ENCODE assay signal across 11 cellular contexts in the genomic region with DNA sequence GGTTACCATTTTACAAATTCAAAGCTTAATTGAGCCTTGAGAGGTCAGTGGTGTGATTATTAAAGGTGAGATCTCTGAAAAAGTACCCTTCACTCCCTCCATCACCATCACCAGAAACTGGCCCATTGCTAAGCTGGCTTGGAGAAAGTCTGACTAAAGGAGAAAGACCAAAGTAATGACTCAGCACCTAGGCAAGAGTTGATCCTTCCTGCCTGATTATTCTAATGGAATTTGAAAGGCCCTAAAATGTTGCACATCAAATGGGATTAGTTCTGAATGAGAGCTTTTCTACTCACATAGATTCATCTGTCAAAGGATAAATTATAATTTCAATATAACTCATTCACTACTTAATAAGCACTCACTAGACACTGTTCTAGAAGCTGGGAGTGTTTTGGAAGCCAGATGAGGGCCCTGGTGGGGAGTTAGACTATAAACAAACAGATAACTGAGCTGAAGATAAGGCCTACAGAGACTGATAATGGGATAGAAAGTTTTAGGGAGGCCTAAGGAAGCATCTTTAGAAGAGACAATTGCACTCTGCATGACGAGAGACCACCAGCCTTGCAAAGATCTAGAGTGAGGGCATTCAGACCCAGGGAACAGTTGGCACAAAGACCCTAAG.
A peak's percentile ranks its signal among the peaks of the same experiment; 100 is the strongest.
DNase-seq lines count a peak whose midpoint lies in the region; ATAC-seq and TF ChIP-seq lines count a peak whose summit lies in the region.
"Had no signal": no experiment of that assay in that cellular context is flagged by ENCODE, and none has a peak within 500 bp of the region (broad histone marks: within the 10 kb centered on the region; RNA-seq: fewer than 3 reads in every experiment).

No MANE protein-coding gene starts in this region.

- peak; percentile 18 for DNase-seq in ELF-1 (ENCODE audit: low read depth, low spot score)
- DNase-seq in PC-3: peak; percentile 61
- DNase-seq in fibroblast of lung (ENCODE audit: low read depth in 2 of 2): peak; percentile 34 to 78
- DNase-seq in gastrocnemius medialis: no peak
- no peak for DNase-seq in activated gamma-delta T cell treated with Interleukin-2 at 50 U/mL for 16 hours
- DNase-seq: NCI-H1694 had no signal

- H3K79me2 ChIP-seq in PC-3 (ENCODE audit: low read length) (no peaks in the 10 kb centered on the region), fibroblast of lung (ENCODE audit: control insufficient read depth, insufficient read depth, low read length) (no peaks in the 10 kb centered on the region)

- ATAC-seq in PC-3 (peak; percentile 42; the same call in 1 of the 2 replicates), gastrocnemius medialis (no peak), GM19463 (IDR thresholded peaks at IDR 0.05; ENCODE audit: unreplicated experiment) (no peak), HG02840 (IDR thresholded peaks at IDR 0.05; ENCODE audit: low FRiP score, unreplicated experiment) (no peak), GM18498 (IDR thresholded peaks at IDR 0.05; ENCODE audit: unreplicated experiment) (no peak)

- BruUV-seq in PC-3 (replicated peaks; lab: Mats Ljungman, UMichigan): no TSS peak

- CTCF ChIA-PET in PC-3 (lab: Charles Lee): interaction anchor here (0.7 kb wide), 1 partner anchor 36 kb away, joined by 3 read pairs; no protein-coding TSS in a partner anchor

- TF ChIP-seq CTCF in PC-3 (conservative IDR thresholded peaks at IDR 0.05; ENCODE audit: low read depth, low read length) (no peak), fibroblast of lung (conservative IDR thresholded peaks at IDR 0.05 in 1 of 2, IDR thresholded peaks at IDR 0.05 in 1 of 2; ENCODE audit: low read depth in 1 of 2, low read length in 2 of 2) (no peak), gastrocnemius medialis (IDR thresholded peaks at IDR 0.05 in 4 of 5, conservative IDR thresholded peaks at IDR 0.05 in 1 of 5) (no peak)

- 0 out of 2 replicates have a peak overlapping the region, but pooled peaks have one; percentile 3 for H3K27ac ChIP-seq in PC-3 (ENCODE audit: low read length)
- H3K27ac ChIP-seq in fibroblast of lung (ENCODE audit: insufficient read depth, low read length): no peak overlapping the region
- peak overlapping the region; percentile 71 to 84 (median 78) for H3K27ac ChIP-seq in gastrocnemius medialis
- H3K27ac ChIP-seq: PC-9, VCaP had no signal

- H3K4me2 ChIP-seq in PC-3 (ENCODE audit: low read length): no peak overlapping the region
- H3K4me2 ChIP-seq in fibroblast of lung (ENCODE audit: extremely low read depth, insufficient read depth, low read length): no peak overlapping the region
- H3K4me2 ChIP-seq: PC-9 had no signal

- in situ Hi-C loops in gastrocnemius medialis (cut with MboI; ENCODE audit: low sequenced_read_pairs in 4 of 4): loop anchor here (25.0 kb wide), 3 partner anchors 508 to 833 kb away; no protein-coding TSS in a partner anchor

- no peaks in the 10 kb centered on the region for H4K20me1 ChIP-seq in PC-3 (ENCODE audit: low read length)
- H4K20me1 ChIP-seq in fibroblast of lung (ENCODE audit: control insufficient read depth, extremely low read depth, insufficient read depth, low read length): no peaks in the 10 kb centered on the region

- no peaks in the 10 kb centered on the region for H3K27me3 ChIP-seq in PC-3 (ENCODE audit: low read length)
- H3K27me3 ChIP-seq in fibroblast of lung (ENCODE audit: control insufficient read depth, insufficient read depth, low read length): no peaks in the 10 kb centered on the region
- H3K27me3 ChIP-seq in gastrocnemius medialis: no peaks in the 10 kb centered on the region

- peaks cover 54% of the 10 kb centered on the region for H3K4me1 ChIP-seq in PC-3 (ENCODE audit: insufficient read depth, low read length)
- H3K4me1 ChIP-seq in fibroblast of lung (ENCODE audit: control insufficient read depth, extremely low read depth, insufficient read depth, low read length): peaks cover 2% of the 10 kb centered on the region
- H3K4me1 ChIP-seq in gastrocnemius medialis: peaks cover 51 to 53% of the 10 kb centered on the region in 2 donors

- no peaks in the 10 kb centered on the region for H3K9me3 ChIP-seq in PC-3 (ENCODE audit: low read length)
- H3K9me3 ChIP-seq in fibroblast of lung (ENCODE audit: control insufficient read depth, insufficient read depth, low read depth, low read length): no peaks in the 10 kb centered on the region
- H3K9me3 ChIP-seq in gastrocnemius medialis: no peaks in the 10 kb centered on the region

- H3F3A ChIP-seq in PC-3 (ENCODE audit: low read length, unreplicated experiment): no peaks in the 10 kb centered on the region

- H2AFZ ChIP-seq in PC-3 (ENCODE audit: low read length) (no peak overlapping the region), fibroblast of lung (ENCODE audit: low read length) (no peak overlapping the region)
- H2AFZ ChIP-seq: PC-9 had no signal

- no peak for TF ChIP-seq POLR2A in gastrocnemius medialis (IDR thresholded peaks at IDR 0.05)

- intact Hi-C loops in PC-3 (cut with micrococcal nuclease) (no loop called here), gastrocnemius medialis (cut with DNase I; ENCODE audit: low total_unique reads) (loop anchor here (5.0 kb wide), 1 partner anchor 593 kb away; no protein-coding TSS in a partner anchor)

- H3K9ac ChIP-seq in PC-3 (ENCODE audit: low read length) (no peak overlapping the region), fibroblast of lung (ENCODE audit: insufficient read depth, low read length) (no peak overlapping the region)

- POLR2A ChIA-PET in PC-3 (lab: Charles Lee; ENCODE audit: unreplicated experiment): no interaction called here

- no peaks in the 10 kb centered on the region for H3K36me3 ChIP-seq in PC-3 (ENCODE audit: low read depth, low read length)
- peaks cover 1% of the 10 kb centered on the region for H3K36me3 ChIP-seq in fibroblast of lung (ENCODE audit: control insufficient read depth, insufficient read depth, low read length)
- H3K36me3 ChIP-seq in gastrocnemius medialis: no peaks in the 10 kb centered on the region

- no peak overlapping the region for H3K4me3 ChIP-seq in PC-3 (ENCODE audit: low read length)
- no peak overlapping the region for H3K4me3 ChIP-seq in fibroblast of lung (replicated peaks in 1 of 4; ENCODE audit: control extremely low read depth in 1 of 4, insufficient read depth in 1 of 4, low read depth in 3 of 4, low read length in 4 of 4)
- H3K4me3 ChIP-seq in gastrocnemius medialis: no peak overlapping the region
- H3K4me3 ChIP-seq: PC-9 had no signal

- no peaks in the 10 kb centered on the region for H3K9me2 ChIP-seq in PC-3 (replicated peaks; ENCODE audit: low read length)

Comparison
In these comparisons a context has a peak if more than half of its experiments do, and no peak if none do; other contexts are left out.
1. DNase-seq: peak in ELF-1 (single experiment), PC-3 (single experiment) and fibroblast of lung (2 of 2); none in gastrocnemius medialis (0 of 2) and activated gamma-delta T cell treated with Interleukin-2 at 50 U/mL for 16 hours (single experiment).